In genomic region chr6:87645080-87645479, GRCh38 we compare ENCODE assay signal across 17 cellular contexts. TPM values are rescaled to one million over a fixed set of nuclear protein-coding genes. Genes with fewer than 3 reads are reported as not detected.
DNase-seq lines count a peak whose midpoint lies in the region; ATAC-seq and TF ChIP-seq lines count a peak whose summit lies in the region.
"Had no signal": no experiment of that assay in that cellular context is flagged by ENCODE, and none has a peak within 500 bp of the region (broad histone marks: within the 10 kb centered on the region; RNA-seq: fewer than 3 reads in every experiment).

No MANE protein-coding gene starts in this region.

- H3K27ac ChIP-seq in ACC112 (ENCODE audit: low read depth, low read length), result no peak overlapping the region
- H3K27ac ChIP-seq in aorta (ENCODE audit: low read depth in 1 of 2, low read length in 2 of 2), result no peak overlapping the region
- H3K27ac ChIP-seq: gastrocnemius medialis had no signal

- DNase-seq in GM12865 (ENCODE audit: low read depth) (no peak), lower leg skin (ENCODE audit: low spot score in 2 of 2) (no peak), aorta (no peak), UCSD-AML1 (lab: John Stamatoyannopoulos, UW; ENCODE audit: unreplicated experiment) (no peak), glomerular visceral epithelial cell (ENCODE audit: extremely low spot score) (no peak)
- peak; percentile 7 for DNase-seq in central memory CD4-positive, alpha-beta T cell
- DNase-seq: AML-193; EL; endodermal cell; gastrocnemius medialis; islet precursor cell; NCI-H1436 treated with DMSO at 0.1 percent for 48 hours; NCI-H524; RPMI8226; stimulated activated CD4-positive, alpha-beta T cell treated with anti-CD3 and anti-CD28 coated beads, Interleukin-2, amount 100 ng/mL, for 24 hours had no signal

- intact Hi-C loops in lower leg skin (cut with DNase I; ENCODE audit: low total_unique reads) (no loop called here), aorta (cut with DNase I) (no loop called here)

- no peak overlapping the region for H3K9ac ChIP-seq in Loucy (ENCODE audit: low read depth, low read length, poor library complexity, severe bottlenecking)

- H3K79me2 ChIP-seq in ACC112 (ENCODE audit: control insufficient read depth, insufficient read depth, low read length, unreplicated experiment) (no peaks in the 10 kb centered on the region), Loucy (ENCODE audit: insufficient read depth, low read length) (no peaks in the 10 kb centered on the region)

- no peak for ATAC-seq in aorta (ENCODE audit: low FRiP score)
- ATAC-seq: gastrocnemius medialis had no signal

- no peak for TF ChIP-seq CTCF in GM12865 (IDR thresholded peaks at IDR 0.05; ENCODE audit: insufficient read depth, low read depth, low read length, missing control alignments)
- TF ChIP-seq CTCF in Loucy (conservative IDR thresholded peaks at IDR 0.05; ENCODE audit: low read length), result no peak
- TF ChIP-seq CTCF in lower leg skin (IDR thresholded peaks at IDR 0.05), result no peak

- H3K9me3 ChIP-seq in Loucy (ENCODE audit: insufficient read depth, low read depth, low read length), result no peaks in the 10 kb centered on the region
- H3K9me3 ChIP-seq in aorta (ENCODE audit: control insufficient read depth, low read length), result no peaks in the 10 kb centered on the region
- H3K9me3 ChIP-seq: gastrocnemius medialis had no signal

- H3K4me2 ChIP-seq in Loucy (ENCODE audit: low read depth, low read length, poor library complexity, severe bottlenecking), result peak overlapping the region; percentile 15

- H2AFZ ChIP-seq in ACC112 (ENCODE audit: low read length, unreplicated experiment), result peak overlapping the region; percentile 57
- no peak overlapping the region for H2AFZ ChIP-seq in Loucy (ENCODE audit: low read length)

- no peaks in the 10 kb centered on the region for H3F3A ChIP-seq in Loucy (ENCODE audit: low read depth)

- TF ChIP-seq POLR2A in lower leg skin (IDR thresholded peaks at IDR 0.05), result no peak

- no peaks in the 10 kb centered on the region for H3K9me2 ChIP-seq in Loucy (replicated peaks; ENCODE audit: low read depth, low read length)

- H3K4me3 ChIP-seq in ACC112 (ENCODE audit: low read depth, low read length) (peak overlapping the region; percentile 51; the same call in 1 of the 2 replicates), GM12865 (ENCODE audit: low read depth, low read length) (peak overlapping the region; percentile 37; the same call in 1 of the 2 replicates), Loucy (ENCODE audit: low read length, poor library complexity, severe bottlenecking) (peak overlapping the region; percentile 2), lower leg skin (ENCODE audit: low read depth, poor library complexity, severe bottlenecking) (no peak overlapping the region), aorta (ENCODE audit: low read length in 2 of 2) (no peak overlapping the region)
- H3K4me3 ChIP-seq: gastrocnemius medialis had no signal

- H4K20me1 ChIP-seq in Loucy (ENCODE audit: insufficient read depth, low read length, poor library complexity, severe bottlenecking), result no peaks in the 10 kb centered on the region

- peaks cover 3% of the 10 kb centered on the region for H3K4me1 ChIP-seq in ACC112 (ENCODE audit: control insufficient read depth, insufficient read depth, low read length, unreplicated experiment)
- peaks cover 8% of the 10 kb centered on the region for H3K4me1 ChIP-seq in Loucy (ENCODE audit: insufficient read depth, low read length, poor library complexity, severe bottlenecking)
- no peaks in the 10 kb centered on the region for H3K4me1 ChIP-seq in aorta (ENCODE audit: control insufficient read depth in 1 of 2, insufficient read depth in 2 of 2, low read length in 2 of 2)
- H3K4me1 ChIP-seq: gastrocnemius medialis had no signal

- H3K36me3 ChIP-seq in ACC112 (ENCODE audit: insufficient read depth, low read length) (peaks cover 5% of the 10 kb centered on the region; the same call in 1 of the 2 replicates), Loucy (ENCODE audit: insufficient read depth, low read length) (no peaks in the 10 kb centered on the region), aorta (ENCODE audit: control insufficient read depth in 1 of 2, insufficient read depth in 2 of 2, low read length in 1 of 2) (no peaks in the 10 kb centered on the region)

- 70 to 86% methylated on average over 1 of the region's 1 CpG for WGBS in lower leg skin, 2 donors
- WGBS in aorta, 2 donors, result 94 to 97% methylated on average over 1 of the region's 1 CpG

- H3K27me3 ChIP-seq in ACC112 (ENCODE audit: insufficient read depth, low read length) (no peaks in the 10 kb centered on the region), Loucy (ENCODE audit: insufficient read depth, low read length, poor library complexity, severe bottlenecking) (no peaks in the 10 kb centered on the region), aorta (ENCODE audit: control insufficient read depth in 1 of 2, insufficient read depth in 2 of 2, low read length in 1 of 2) (no peaks in the 10 kb centered on the region)
- H3K27me3 ChIP-seq: gastrocnemius medialis had no signal

RNA-seq across cellular contexts. Expression of gene ORC3, which starts 55.1 kb away (rescaled TPM):
- total RNA-seq in lower leg skin (10 to 100 TPM in 3 of 4 donors, 1 to 10 TPM in 1; 9.9 to 19.1 (median 12.7) TPM), aorta (10 to 100 TPM; 16.5 to 22.4 TPM)
- 10 to 100 TPM in 1 of 2 donors, 1 to 10 TPM in 1; 6.8 to 11.3 TPM for polyA plus RNA-seq in aorta

RNA-seq across cellular contexts. Expression of gene RARS2, which starts 55.3 kb away (rescaled TPM):
- total RNA-seq in lower leg skin (10 to 100 TPM; 14.7 to 23.2 (median 17.3) TPM), aorta (10 to 100 TPM; 36.1 to 38.2 TPM)
- 10 to 100 TPM; 23.5 to 26.3 TPM for polyA plus RNA-seq in aorta

RNA-seq across cellular contexts. Expression of gene AKIRIN2, which starts 57.0 kb away (rescaled TPM):
- total RNA-seq in lower leg skin (10 to 100 TPM; 11.2 to 30.3 (median 17.2) TPM), aorta (10 to 100 TPM; 38.5 to 43.5 TPM)
- 10 to 100 TPM; 17.8 to 25.1 TPM for polyA plus RNA-seq in aorta

Comparison
In these comparisons a context has a peak if more than half of its experiments do, and no peak if none do; other contexts are left out.
1. H3K4me3 ChIP-seq: peak in ACC112 (single experiment), GM12865 (single experiment) and Loucy (single experiment); none in lower leg skin (single experiment) and aorta (0 of 2).